8 cellular contexts compared by ENCODE assay signal in genomic region chr7:47601119-47601880, GRCh38. TPM values are rescaled to one million over a fixed set of nuclear protein-coding genes. Genes with fewer than 3 reads are reported as not detected.
DNase-seq lines count a peak whose midpoint lies in the region; ATAC-seq and TF ChIP-seq lines count a peak whose summit lies in the region.

No MANE protein-coding gene starts in this region.

- DNase-seq in Kasumi-1 (lab: John Stamatoyannopoulos, UW) = peak; percentile 62 to 66
- no peak for DNase-seq in coronary artery (ENCODE audit: low spot score)
- no peak for DNase-seq in NCI-H748 (lab: John Stamatoyannopoulos, UW; ENCODE audit: unreplicated experiment)
- no peak for DNase-seq in body of pancreas
- DNase-seq in activated T-helper 1 cell treated with anti-CD3 and anti-CD28 coated beads, Interleukin-12 subunit alpha, Interleukin-12 subunit beta, Interleukin-2, Interleukin-4 antibody, amounts not matched to agents 30 ng/mL and 10 ng/mL and 1 ng/mL, durations not matched to agents 14 hours and 24 hours and 36 hours (ENCODE audit: low spot score) = no peak

- no peaks in the 10 kb centered on the region for H3K27me3 ChIP-seq in body of pancreas

- peak overlapping the region; percentile 60 for H3K27ac Mint-ChIP-seq in stimulated activated naive CD8-positive, alpha-beta T cell treated with anti-CD3 and anti-CD28 coated beads, Interleukin-15, Interleukin-2, amounts not matched to agents 100 ng/mL and 50 ng/mL, for 24 hours
- H3K27ac Mint-ChIP-seq in activated T-helper 1 cell treated with anti-CD3 and anti-CD28 coated beads, Interleukin-12 subunit alpha, Interleukin-12 subunit beta, Interleukin-2, Interleukin-4 antibody, amounts not matched to agents 30 ng/mL and 10 ng/mL and 1 ng/mL, durations not matched to agents 14 hours and 24 hours and 36 hours = no peak overlapping the region

- no peak for TF ChIP-seq CTCF in coronary artery (IDR thresholded peaks at IDR 0.05)
- no peak for TF ChIP-seq CTCF in body of pancreas (IDR thresholded peaks at IDR 0.05)

- no peak for TF ChIP-seq POLR2A in body of pancreas (IDR thresholded peaks at IDR 0.05)

- H3K36me3 ChIP-seq in body of pancreas (replicated peaks in 1 of 2; ENCODE audit: insufficient read depth in 1 of 2, low read depth in 2 of 2) = no peaks in the 10 kb centered on the region

- peaks cover 52% of the 10 kb centered on the region for H3K4me1 ChIP-seq in body of pancreas

- intact Hi-C loops in body of pancreas (cut with DNase I) = no loop called here
- intact Hi-C loops in activated T-helper 1 cell treated with anti-CD3 and anti-CD28 coated beads, Interleukin-12 subunit alpha, Interleukin-12 subunit beta, Interleukin-2, Interleukin-4 antibody, amounts not matched to agents 30 ng/mL and 10 ng/mL and 1 ng/mL, durations not matched to agents 14 hours and 24 hours and 36 hours (cut with micrococcal nuclease) = no loop called here

- peak overlapping the region; percentile 14 to 69 for H3K27ac ChIP-seq in coronary artery
- H3K27ac ChIP-seq in body of pancreas = peak overlapping the region in 2 of 4 donors; percentile 4 to 63

- no peak overlapping the region for H3K4me3 Mint-ChIP-seq in stimulated activated naive CD8-positive, alpha-beta T cell treated with anti-CD3 and anti-CD28 coated beads, Interleukin-15, Interleukin-2, amounts not matched to agents 100 ng/mL and 50 ng/mL, for 24 hours
- no peak overlapping the region for H3K4me3 Mint-ChIP-seq in activated T-helper 1 cell treated with anti-CD3 and anti-CD28 coated beads, Interleukin-12 subunit alpha, Interleukin-12 subunit beta, Interleukin-2, Interleukin-4 antibody, amounts not matched to agents 30 ng/mL and 10 ng/mL and 1 ng/mL, durations not matched to agents 14 hours and 24 hours and 36 hours

- peaks cover 0 to 12% (median 0%) of the 10 kb centered on the region in 3 donors for H3K9me3 ChIP-seq in body of pancreas

- H3K9me3 Mint-ChIP-seq in stimulated activated naive CD8-positive, alpha-beta T cell treated with anti-CD3 and anti-CD28 coated beads, Interleukin-15, Interleukin-2, amounts not matched to agents 100 ng/mL and 50 ng/mL, for 24 hours = peaks cover 10% of the 10 kb centered on the region
- H3K9me3 Mint-ChIP-seq in activated T-helper 1 cell treated with anti-CD3 and anti-CD28 coated beads, Interleukin-12 subunit alpha, Interleukin-12 subunit beta, Interleukin-2, Interleukin-4 antibody, amounts not matched to agents 30 ng/mL and 10 ng/mL and 1 ng/mL, durations not matched to agents 14 hours and 24 hours and 36 hours = peaks cover 19% of the 10 kb centered on the region

- peaks cover 5% of the 10 kb centered on the region for H3K27me3 Mint-ChIP-seq in stimulated activated naive CD8-positive, alpha-beta T cell treated with anti-CD3 and anti-CD28 coated beads, Interleukin-15, Interleukin-2, amounts not matched to agents 100 ng/mL and 50 ng/mL, for 24 hours
- no peaks in the 10 kb centered on the region for H3K27me3 Mint-ChIP-seq in activated T-helper 1 cell treated with anti-CD3 and anti-CD28 coated beads, Interleukin-12 subunit alpha, Interleukin-12 subunit beta, Interleukin-2, Interleukin-4 antibody, amounts not matched to agents 30 ng/mL and 10 ng/mL and 1 ng/mL, durations not matched to agents 14 hours and 24 hours and 36 hours (ENCODE audit: insufficient read depth)

- 46 to 52% methylated on average over 4 of the region's 4 CpGs for WGBS in body of pancreas, 2 donors

- H3K4me3 ChIP-seq in coronary artery = peak overlapping the region; percentile 34
- H3K4me3 ChIP-seq in body of pancreas = no peak overlapping the region

- ATAC-seq in GM21423 (IDR thresholded peaks at IDR 0.05; ENCODE audit: unreplicated experiment) (peak; percentile 66), body of pancreas (no peak), HG03196 (IDR thresholded peaks at IDR 0.05; ENCODE audit: unreplicated experiment) (no peak)

- H3K36me3 Mint-ChIP-seq in stimulated activated naive CD8-positive, alpha-beta T cell treated with anti-CD3 and anti-CD28 coated beads, Interleukin-15, Interleukin-2, amounts not matched to agents 100 ng/mL and 50 ng/mL, for 24 hours (ENCODE audit: low read depth) = no peaks in the 10 kb centered on the region
- no peaks in the 10 kb centered on the region for H3K36me3 Mint-ChIP-seq in activated T-helper 1 cell treated with anti-CD3 and anti-CD28 coated beads, Interleukin-12 subunit alpha, Interleukin-12 subunit beta, Interleukin-2, Interleukin-4 antibody, amounts not matched to agents 30 ng/mL and 10 ng/mL and 1 ng/mL, durations not matched to agents 14 hours and 24 hours and 36 hours (ENCODE audit: low read depth)

- H3K4me1 Mint-ChIP-seq in stimulated activated naive CD8-positive, alpha-beta T cell treated with anti-CD3 and anti-CD28 coated beads, Interleukin-15, Interleukin-2, amounts not matched to agents 100 ng/mL and 50 ng/mL, for 24 hours (ENCODE audit: low read depth) = peaks cover 20% of the 10 kb centered on the region
- no peaks in the 10 kb centered on the region for H3K4me1 Mint-ChIP-seq in activated T-helper 1 cell treated with anti-CD3 and anti-CD28 coated beads, Interleukin-12 subunit alpha, Interleukin-12 subunit beta, Interleukin-2, Interleukin-4 antibody, amounts not matched to agents 30 ng/mL and 10 ng/mL and 1 ng/mL, durations not matched to agents 14 hours and 24 hours and 36 hours (ENCODE audit: low read depth)

RNA-seq across cellular contexts. Expression of gene TNS3, which starts 19.4 kb away (rescaled TPM):
- 100 to 1,000 TPM; 100 to 265 TPM for total RNA-seq in body of pancreas
- total RNA-seq in activated T-helper 1 cell treated with anti-CD3 and anti-CD28 coated beads, Interleukin-12 subunit alpha, Interleukin-12 subunit beta, Interleukin-2, Interleukin-4 antibody, amounts not matched to agents 30 ng/mL and 10 ng/mL and 1 ng/mL, durations not matched to agents 14 hours and 24 hours and 36 hours = 4.1 and 5.8 TPM in 2 replicates

Comparison
In these comparisons a context has a peak if more than half of its experiments do, and no peak if none do; other contexts are left out.
1. DNase-seq: peak in Kasumi-1 (2 of 2); none in coronary artery (single experiment), NCI-H748 (single experiment), body of pancreas (0 of 4) and activated T-helper 1 cell treated with anti-CD3 and anti-CD28 coated beads, Interleukin-12 subunit alpha, Interleukin-12 subunit beta, Interleukin-2, Interleukin-4 antibody, amounts not matched to agents 30 ng/mL and 10 ng/mL and 1 ng/mL, durations not matched to agents 14 hours and 24 hours and 36 hours (single experiment).
2. RNA of gene TNS3, which starts 19.4 kb away (total RNA-seq): 100 to 265 TPM in body of pancreas; 4.1 to 5.8 TPM in activated T-helper 1 cell treated with anti-CD3 and anti-CD28 coated beads, Interleukin-12 subunit alpha, Interleukin-12 subunit beta, Interleukin-2, Interleukin-4 antibody, amounts not matched to agents 30 ng/mL and 10 ng/mL and 1 ng/mL, durations not matched to agents 14 hours and 24 hours and 36 hours; every median in the first group is over 10 times any median in the second.